ENCODE assay signal across 8 cellular contexts in genomic region chr6:30616811-30617564, GRCh38. TPM values are rescaled to one million over a fixed set of nuclear protein-coding genes. Genes with fewer than 3 reads are reported as not detected.
DNase-seq lines count a peak whose midpoint lies in the region; ATAC-seq, FAIRE-seq and TF ChIP-seq lines count a peak whose summit lies in the region.

Gene PPP1R10 (minus strand): TSS chr6:30617243. CDS start chr6:30609944, 7,299 bp downstream.

- H3K9me3 ChIP-seq in pancreas (no peaks in the 10 kb centered on the region), tibial artery (no peaks in the 10 kb centered on the region)

- H3K4me3 ChIP-seq in GM12865 (ENCODE audit: low read depth, low read length), result peak within 1 kb of the TSS; percentile 86
- peak within 1 kb of the TSS; percentile 76 to 93 (median 84) for H3K4me3 ChIP-seq in pancreas
- peak within 1 kb of the TSS; percentile 87 to 90 for H3K4me3 ChIP-seq in tibial artery

- H3K27me3 ChIP-seq in pancreas, result no peaks in the 10 kb centered on the region
- H3K27me3 ChIP-seq in tibial artery, result no peaks in the 10 kb centered on the region

- H3K4me1 ChIP-seq in pancreas, result peaks cover 19 to 36% (median 23%) of the 10 kb centered on the region in 3 donors
- peaks cover 0 to 38% (median 30%) of the 10 kb centered on the region in 4 donors for H3K4me1 ChIP-seq in tibial artery

- peaks cover 0 to 29% (median 6%) of the 10 kb centered on the region in 3 donors for H3K36me3 ChIP-seq in pancreas
- H3K36me3 ChIP-seq in tibial artery, result peaks cover 38 to 40% (median 38%) of the 10 kb centered on the region in 3 donors

- intact Hi-C loops in Right ventricle myocardium inferior (cut with DNase I) (loop anchor here (1.0 to 5.0 kb wide), 3 partner anchors 55 to 102 kb away; partner anchors contain the start of genes DHX16, GNL1 and PRR3), pancreas (cut with DNase I) (no loop called here), tibial artery (cut with DNase I; ENCODE audit: low total_unique reads) (loop anchor here (5.0 kb wide), 2 partner anchors 60 to 105 kb away; partner anchors contain the start of genes GNL1, PRR3 and TUBB)

- H3K4me1 Mint-ChIP-seq in activated naive CD8-positive, alpha-beta T cell treated with anti-CD3 and anti-CD28 coated beads, Interleukin-2, amount 50 U/mL, for 24 hours, result peaks cover 57% of the 10 kb centered on the region

- DNase-seq in GM12865 (ENCODE audit: low read depth), result peak; percentile 100
- peak; percentile 97 for DNase-seq in NCI-H1417 treated with DMSO at 0.1 percent for 48 hours (lab: John Stamatoyannopoulos, UW)
- peak; percentile 99 for DNase-seq in SW480 (ENCODE audit: low spot score)
- DNase-seq in activated naive CD8-positive, alpha-beta T cell treated with anti-CD3 and anti-CD28 coated beads, Interleukin-2, amount 50 U/mL, for 24 hours, result peak; percentile 96
- DNase-seq in Right ventricle myocardium inferior (ENCODE audit: missing footprints), result peak; percentile 99
- peak; percentile 97 to 100 (median 99) for DNase-seq in pancreas
- DNase-seq in tibial artery, result peak; percentile 99 to 100

- no peaks in the 10 kb centered on the region for H3K9me3 Mint-ChIP-seq in activated naive CD8-positive, alpha-beta T cell treated with anti-CD3 and anti-CD28 coated beads, Interleukin-2, amount 50 U/mL, for 24 hours

- peak within 1 kb of the TSS; percentile 99 for H3K27ac Mint-ChIP-seq in activated naive CD8-positive, alpha-beta T cell treated with anti-CD3 and anti-CD28 coated beads, Interleukin-2, amount 50 U/mL, for 24 hours

- H3K4me3 Mint-ChIP-seq in activated naive CD8-positive, alpha-beta T cell treated with anti-CD3 and anti-CD28 coated beads, Interleukin-2, amount 50 U/mL, for 24 hours, result peak within 1 kb of the TSS; percentile 98

- TF ChIP-seq CTCF in GM12865 (IDR thresholded peaks at IDR 0.05; ENCODE audit: insufficient read depth, low read depth, low read length, missing control alignments), result no peak
- TF ChIP-seq CTCF in pancreas (IDR thresholded peaks at IDR 0.05), result no peak
- no peak for TF ChIP-seq CTCF in tibial artery (IDR thresholded peaks at IDR 0.05)

- peaks cover 4% of the 10 kb centered on the region for H3K27me3 Mint-ChIP-seq in activated naive CD8-positive, alpha-beta T cell treated with anti-CD3 and anti-CD28 coated beads, Interleukin-2, amount 50 U/mL, for 24 hours

- ATAC-seq in HG02763 (IDR thresholded peaks at IDR 0.05; ENCODE audit: unreplicated experiment), result peak; percentile 80
- peak; percentile 83 for ATAC-seq in activated naive CD8-positive, alpha-beta T cell treated with anti-CD3 and anti-CD28 coated beads, Interleukin-2, amount 50 U/mL, for 24 hours
- peak; percentile 88 for ATAC-seq in Right ventricle myocardium inferior
- ATAC-seq in pancreas, result peak; percentile 71 to 90 (median 81)

- H3K27ac ChIP-seq in pancreas, result peak within 1 kb of the TSS; percentile 92 to 98 (median 98)
- H3K27ac ChIP-seq in tibial artery, result peak within 1 kb of the TSS; percentile 96 to 98

- peaks cover 75% of the 10 kb centered on the region for H3K36me3 Mint-ChIP-seq in activated naive CD8-positive, alpha-beta T cell treated with anti-CD3 and anti-CD28 coated beads, Interleukin-2, amount 50 U/mL, for 24 hours (ENCODE audit: low read depth)

- FAIRE-seq in pancreas (lab: Jason Lieb, UNC), result peak; percentile 95

- WGBS in pancreas, 2 donors, result 0% methylated on average over 40 of the region's 40 CpGs

RNA-seq across cellular contexts. Expression of gene PPP1R10, which starts in this region (rescaled TPM):
- total RNA-seq in Right ventricle myocardium inferior (33.5 TPM), pancreas (10 to 100 TPM; 34.8 to 57.9 (median 43.0) TPM)
- 10 to 100 TPM; 25.1 to 34.3 TPM for polyA plus RNA-seq in pancreas

Comparison
In these comparisons a context has a peak if more than half of its experiments do, and no peak if none do; other contexts are left out.
1. Peak in every context shown above with its lines: DNase-seq, ATAC-seq, H3K4me3 ChIP-seq and H3K27ac ChIP-seq.
2. intact Hi-C loops: an anchor here in Right ventricle myocardium inferior (1.0 to 5.0 kb wide) and tibial artery (5.0 kb wide); none called in pancreas.